10 cellular contexts compared by ENCODE assay signal in the genomic region with DNA sequence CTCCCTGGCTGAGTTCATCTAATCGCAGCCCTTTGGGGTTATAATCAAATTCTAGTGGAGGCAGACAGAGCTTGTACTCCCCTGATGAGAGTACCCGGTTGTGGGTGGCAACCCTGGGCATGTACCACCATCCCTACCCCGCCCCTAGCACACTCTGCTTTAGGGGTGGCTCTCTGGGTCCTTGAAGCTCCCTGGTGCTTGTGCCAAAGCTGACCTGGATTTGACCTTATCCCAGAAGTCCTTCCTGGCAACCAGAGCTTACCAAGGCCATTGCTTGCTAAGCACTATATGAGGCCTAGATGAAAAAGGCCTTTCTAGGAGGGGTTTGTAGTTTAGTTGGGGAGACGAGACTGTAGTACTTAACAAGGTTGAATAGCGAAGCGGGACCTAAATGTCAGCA.
A peak's percentile ranks its signal among the peaks of the same experiment; 100 is the strongest.
DNase-seq lines count a peak whose midpoint lies in the region; ATAC-seq and TF ChIP-seq lines count a peak whose summit lies in the region.
"Had no signal": no experiment of that assay in that cellular context is flagged by ENCODE, and none has a peak within 500 bp of the region (broad histone marks: within the 10 kb centered on the region; RNA-seq: fewer than 3 reads in every experiment).

No MANE protein-coding gene starts in this region.

- ATAC-seq in natural killer cell treated with Interleukin-12 subunit alpha and Interleukin-12 subunit beta and Interleukin-15 and Interleukin-18, amount 100 ng/mL, for 72 hours, result no peak
- ATAC-seq in thoracic aorta (ENCODE audit: insufficient number of reproducible peaks, low FRiP score, low read depth), result no peak

- intact Hi-C loops in esophagus squamous epithelium (cut with DNase I), result no loop called here
- intact Hi-C loops in mammary epithelial cell (cut with micrococcal nuclease), result no loop called here

- 80 to 96% methylated on average over 4 to 6 of the region's 6 CpGs for whole genome bisulfite sequencing in esophagus squamous epithelium, 2 donors
- WGBS in mammary epithelial cell (ENCODE audit: low coverage, missing lambda C conversion rate), result 87% methylated on average over 6 of the region's 6 CpGs

- no peaks in the 10 kb centered on the region for H3K9me3 Mint-ChIP-seq in activated naive CD8-positive, alpha-beta T cell treated with anti-CD3 and anti-CD28 coated beads for 36 hours
- no peaks in the 10 kb centered on the region for H3K9me3 Mint-ChIP-seq in natural killer cell treated with Interleukin-12 subunit alpha and Interleukin-12 subunit beta and Interleukin-15 and Interleukin-18, amount 100 ng/mL, for 72 hours

- H3K4me3 Mint-ChIP-seq in activated naive CD8-positive, alpha-beta T cell treated with anti-CD3 and anti-CD28 coated beads for 36 hours, result no peak overlapping the region
- H3K4me3 Mint-ChIP-seq in natural killer cell treated with Interleukin-12 subunit alpha and Interleukin-12 subunit beta and Interleukin-15 and Interleukin-18, amount 100 ng/mL, for 72 hours, result no peak overlapping the region

- H3K36me3 ChIP-seq in esophagus squamous epithelium (peaks cover 0 to 25% (median 0%) of the 10 kb centered on the region in 3 donors), thoracic aorta (no peaks in the 10 kb centered on the region), mammary epithelial cell (ENCODE audit: insufficient read depth, low read length) (no peaks in the 10 kb centered on the region)

- H3K27ac ChIP-seq in esophagus squamous epithelium (peak overlapping the region; percentile 12 to 86 (median 73)), thoracic aorta (peak overlapping the region; percentile 83 to 89), mammary epithelial cell (ENCODE audit: insufficient read depth, low read depth, low read length) (no peak overlapping the region)

- no TSS peak for BruUV-seq in mammary epithelial cell (replicated peaks; lab: Mats Ljungman, UMichigan)

- H3K9me3 ChIP-seq in esophagus squamous epithelium (no peaks in the 10 kb centered on the region), thoracic aorta (no peaks in the 10 kb centered on the region), mammary epithelial cell (replicated peaks; ENCODE audit: insufficient read depth, low read length) (no peaks in the 10 kb centered on the region)

- no peaks in the 10 kb centered on the region for H3K27me3 Mint-ChIP-seq in activated naive CD8-positive, alpha-beta T cell treated with anti-CD3 and anti-CD28 coated beads for 36 hours
- H3K27me3 Mint-ChIP-seq in natural killer cell treated with Interleukin-12 subunit alpha and Interleukin-12 subunit beta and Interleukin-15 and Interleukin-18, amount 100 ng/mL, for 72 hours, result no peaks in the 10 kb centered on the region

- H3K4me3 ChIP-seq in esophagus squamous epithelium (no peak overlapping the region), thoracic aorta (no peak overlapping the region), mammary epithelial cell (replicated peaks in 1 of 3; ENCODE audit: insufficient read depth in 1 of 3, low read depth in 2 of 3, low read length in 3 of 3) (no peak overlapping the region)

- no peaks in the 10 kb centered on the region for H4K20me1 ChIP-seq in mammary epithelial cell (ENCODE audit: insufficient read depth, low read length)

- H3K27ac Mint-ChIP-seq in activated naive CD8-positive, alpha-beta T cell treated with anti-CD3 and anti-CD28 coated beads for 36 hours, result peak overlapping the region; percentile 19
- peak overlapping the region; percentile 70 to 76 for H3K27ac Mint-ChIP-seq in natural killer cell treated with Interleukin-12 subunit alpha and Interleukin-12 subunit beta and Interleukin-15 and Interleukin-18, amount 100 ng/mL, for 72 hours

- TF ChIP-seq CTCF in esophagus squamous epithelium (IDR thresholded peaks at IDR 0.05) (no peak), thoracic aorta (IDR thresholded peaks at IDR 0.05) (no peak), mammary epithelial cell (conservative IDR thresholded peaks at IDR 0.05 in 1 of 2, IDR thresholded peaks at IDR 0.05 in 1 of 2; ENCODE audit: extremely low read depth in 1 of 2, insufficient read depth in 1 of 2, low read depth in 1 of 2, low read length in 2 of 2) (no peak)

- H2AFZ ChIP-seq in mammary epithelial cell (ENCODE audit: low read depth, low read length), result no peak overlapping the region

- TF ChIP-seq POLR2A in esophagus squamous epithelium (IDR thresholded peaks at IDR 0.05), result no peak

- dilution Hi-C loops in mammary epithelial cell (cut with HindIII; ENCODE audit: low sequenced_read_pairs), result no loop called here

- no peak overlapping the region for H3K4me2 ChIP-seq in mammary epithelial cell (ENCODE audit: insufficient read depth, low read depth, low read length)

- DNase-seq in activated naive CD8-positive, alpha-beta T cell treated with anti-CD3 and anti-CD28 coated beads for 36 hours, result no peak
- DNase-seq in esophagus squamous epithelium (lab: John Stamatoyannopoulos, UW) (no peak), thoracic aorta (ENCODE audit: low spot score) (no peak), NCI-H69 (lab: John Stamatoyannopoulos, UW) (no peak), NCI-H2227 (lab: John Stamatoyannopoulos, UW; ENCODE audit: unreplicated experiment) (no peak), mammary epithelial cell (no peak)
- DNase-seq in natural killer cell treated with Interleukin-12 subunit alpha and Interleukin-12 subunit beta and Interleukin-15 and Interleukin-18, amount 100 ng/mL, for 72 hours (ENCODE audit: low spot score), result peak; percentile 16
- DNase-seq: EL; NK-92 treated with Interleukin-12 subunit alpha and Interleukin-12 subunit beta, amount 100 ng/mL, for 24 hours; stimulated activated CD4-positive, alpha-beta T cell treated with anti-CD3 and anti-CD28 coated beads, Interleukin-2, amount 100 ng/mL, for 24 hours had no signal

- no peaks in the 10 kb centered on the region for H3K27me3 ChIP-seq in esophagus squamous epithelium
- H3K27me3 ChIP-seq in thoracic aorta (replicated peaks; ENCODE audit: insufficient read depth), result no peaks in the 10 kb centered on the region
- no peaks in the 10 kb centered on the region for H3K27me3 ChIP-seq in mammary epithelial cell (ENCODE audit: insufficient read depth, low read length)

- H3K36me3 Mint-ChIP-seq in activated naive CD8-positive, alpha-beta T cell treated with anti-CD3 and anti-CD28 coated beads for 36 hours, result peaks cover 27% of the 10 kb centered on the region
- peaks cover 10% of the 10 kb centered on the region for H3K36me3 Mint-ChIP-seq in natural killer cell treated with Interleukin-12 subunit alpha and Interleukin-12 subunit beta and Interleukin-15 and Interleukin-18, amount 100 ng/mL, for 72 hours

- in situ Hi-C loops in mammary epithelial cell (cut with MboI; ENCODE audit: low sequenced_read_pairs in 2 of 2), result no loop called here

- peaks cover 0 to 41% (median 16%) of the 10 kb centered on the region in 3 donors for H3K4me1 ChIP-seq in esophagus squamous epithelium
- peaks cover 22 to 74% of the 10 kb centered on the region in 2 donors for H3K4me1 ChIP-seq in thoracic aorta (ENCODE audit: control insufficient read depth in 1 of 2, low read depth in 2 of 2)
- H3K4me1 ChIP-seq in mammary epithelial cell (ENCODE audit: insufficient read depth, low read length), result no peaks in the 10 kb centered on the region

- H3K9ac ChIP-seq in mammary epithelial cell (ENCODE audit: insufficient read depth, low read length), result no peak overlapping the region

- CTCF ChIA-PET in mammary epithelial cell (lab: Charles Lee; ENCODE audit: low non-redundant PET), result no interaction called here

- no peaks in the 10 kb centered on the region for H3K79me2 ChIP-seq in mammary epithelial cell (ENCODE audit: insufficient read depth, low read length)

- H3K4me1 Mint-ChIP-seq in activated naive CD8-positive, alpha-beta T cell treated with anti-CD3 and anti-CD28 coated beads for 36 hours, result peaks cover 20% of the 10 kb centered on the region
- peaks cover 39 to 73% of the 10 kb centered on the region in 2 donors for H3K4me1 Mint-ChIP-seq in natural killer cell treated with Interleukin-12 subunit alpha and Interleukin-12 subunit beta and Interleukin-15 and Interleukin-18, amount 100 ng/mL, for 72 hours (ENCODE audit: low read depth in 2 of 2)
